In the genomic region with DNA sequence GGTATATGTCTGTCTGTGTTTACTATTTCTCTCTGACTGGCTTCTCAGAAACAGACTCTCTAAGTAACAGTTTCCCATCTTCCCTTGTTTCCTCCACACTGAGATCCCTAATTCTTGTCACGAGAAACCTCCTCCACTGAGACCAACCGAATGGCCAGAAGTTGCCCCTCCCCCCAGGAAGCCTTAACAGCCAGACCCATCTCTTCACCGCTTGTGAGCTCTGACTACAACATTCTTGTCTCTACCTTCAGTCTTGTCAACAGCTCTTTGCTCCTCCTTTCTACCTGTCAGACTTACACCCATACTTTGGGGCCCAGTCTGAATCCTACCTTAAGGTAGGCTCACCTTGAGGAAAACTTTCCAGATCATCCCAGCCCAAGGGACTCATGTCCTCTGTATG, we compare ENCODE assay signal across 18 cellular contexts.
"Had no signal": no experiment of that assay in that cellular context is flagged by ENCODE, and none has a peak within 500 bp of the region (broad histone marks: within the 10 kb centered on the region; RNA-seq: fewer than 3 reads in every experiment).

No MANE protein-coding gene starts in this region.

- DNase-seq: activated CD4-positive, alpha-beta memory T cell treated with anti-CD3 and anti-CD28 coated beads for 36 hours; activated gamma-delta T cell; activated T-cell treated with anti-CD3 and anti-CD28 coated beads, Interleukin-2, amount 50 U/mL, for 4 hours; caudate nucleus; esophagus squamous epithelium; hippocampal formation; midbrain; naive B cell; stimulated activated CD4-positive, alpha-beta T cell treated with anti-CD3 and anti-CD28 coated beads, Interleukin-15, amount 100 ng/mL, for 24 hours; stimulated activated CD4-positive, alpha-beta T cell treated with anti-CD3 and anti-CD28 coated beads, Interleukin-4, amount 100 ng/mL, for 1 hour; stimulated activated naive B cell treated with anti-CD40 and anti-IgM and Interleukin-4, amounts not matched to agents 10 μg/mL and 1 μg/mL and 100 μg/mL, for 72 hours; T-helper 1 cell; T1000 had no signal

- H3K4me1 Mint-ChIP-seq: naive B cell; stimulated activated naive B cell treated with anti-CD40 and anti-IgM and Interleukin-4, amounts not matched to agents 10 μg/mL and 1 μg/mL and 100 μg/mL, for 72 hours had no signal

- H3K27ac ChIP-seq: esophagus squamous epithelium, neutrophil, VCaP had no signal

- H3K36me3 Mint-ChIP-seq: activated CD4-positive, alpha-beta memory T cell treated with anti-CD3 and anti-CD28 coated beads for 36 hours; activated naive CD4-positive, alpha-beta T cell treated with anti-CD3 and anti-CD28 coated beads, Interleukin-2, amount 50 U/mL, for 72 hours; naive B cell; stimulated activated naive B cell treated with anti-CD40 and anti-IgM and Interleukin-4, amounts not matched to agents 10 μg/mL and 1 μg/mL and 100 μg/mL, for 72 hours had no signal

- H3K9me3 Mint-ChIP-seq: activated CD4-positive, alpha-beta memory T cell treated with anti-CD3 and anti-CD28 coated beads for 36 hours; activated naive CD4-positive, alpha-beta T cell treated with anti-CD3 and anti-CD28 coated beads, Interleukin-2, amount 50 U/mL, for 72 hours; activated T-cell treated with anti-CD3 and anti-CD28 coated beads, Interleukin-2, amount 50 U/mL, for 4 hours; naive B cell; stimulated activated naive B cell treated with anti-CD40 and anti-IgM and Interleukin-4, amounts not matched to agents 10 μg/mL and 1 μg/mL and 100 μg/mL, for 72 hours had no signal

- H3K27me3 Mint-ChIP-seq: activated CD4-positive, alpha-beta memory T cell treated with anti-CD3 and anti-CD28 coated beads for 36 hours had no signal

- H3K27ac Mint-ChIP-seq: activated CD4-positive, alpha-beta memory T cell treated with anti-CD3 and anti-CD28 coated beads for 36 hours; activated naive CD4-positive, alpha-beta T cell treated with anti-CD3 and anti-CD28 coated beads, Interleukin-2, amount 50 U/mL, for 72 hours; naive B cell; stimulated activated naive B cell treated with anti-CD40 and anti-IgM and Interleukin-4, amounts not matched to agents 10 μg/mL and 1 μg/mL and 100 μg/mL, for 72 hours had no signal

- H3K4me3 ChIP-seq: esophagus squamous epithelium, tibial nerve had no signal

- ATAC-seq: activated naive CD4-positive, alpha-beta T cell treated with anti-CD3 and anti-CD28 coated beads, Interleukin-2, amount 50 U/mL, for 72 hours; activated T-cell treated with anti-CD3 and anti-CD28 coated beads, Interleukin-2, amount 50 U/mL, for 4 hours; SK-N-SH treated with all-trans-retinoic acid at 6 μM for 48 hours; stimulated activated naive B cell treated with anti-CD40 and anti-IgM and Interleukin-4, amounts not matched to agents 10 μg/mL and 1 μg/mL and 100 μg/mL, for 72 hours had no signal

- H3K27me3 ChIP-seq: esophagus squamous epithelium, neutrophil, tibial nerve had no signal

- H3K4me3 Mint-ChIP-seq: activated CD4-positive, alpha-beta memory T cell treated with anti-CD3 and anti-CD28 coated beads for 36 hours; activated T-cell treated with anti-CD3 and anti-CD28 coated beads, Interleukin-2, amount 50 U/mL, for 4 hours; naive B cell; stimulated activated naive B cell treated with anti-CD40 and anti-IgM and Interleukin-4, amounts not matched to agents 10 μg/mL and 1 μg/mL and 100 μg/mL, for 72 hours had no signal

- H3K36me3 ChIP-seq: esophagus squamous epithelium, neutrophil, tibial nerve had no signal
